8 cellular contexts compared by ENCODE assay signal in the genomic region with DNA sequence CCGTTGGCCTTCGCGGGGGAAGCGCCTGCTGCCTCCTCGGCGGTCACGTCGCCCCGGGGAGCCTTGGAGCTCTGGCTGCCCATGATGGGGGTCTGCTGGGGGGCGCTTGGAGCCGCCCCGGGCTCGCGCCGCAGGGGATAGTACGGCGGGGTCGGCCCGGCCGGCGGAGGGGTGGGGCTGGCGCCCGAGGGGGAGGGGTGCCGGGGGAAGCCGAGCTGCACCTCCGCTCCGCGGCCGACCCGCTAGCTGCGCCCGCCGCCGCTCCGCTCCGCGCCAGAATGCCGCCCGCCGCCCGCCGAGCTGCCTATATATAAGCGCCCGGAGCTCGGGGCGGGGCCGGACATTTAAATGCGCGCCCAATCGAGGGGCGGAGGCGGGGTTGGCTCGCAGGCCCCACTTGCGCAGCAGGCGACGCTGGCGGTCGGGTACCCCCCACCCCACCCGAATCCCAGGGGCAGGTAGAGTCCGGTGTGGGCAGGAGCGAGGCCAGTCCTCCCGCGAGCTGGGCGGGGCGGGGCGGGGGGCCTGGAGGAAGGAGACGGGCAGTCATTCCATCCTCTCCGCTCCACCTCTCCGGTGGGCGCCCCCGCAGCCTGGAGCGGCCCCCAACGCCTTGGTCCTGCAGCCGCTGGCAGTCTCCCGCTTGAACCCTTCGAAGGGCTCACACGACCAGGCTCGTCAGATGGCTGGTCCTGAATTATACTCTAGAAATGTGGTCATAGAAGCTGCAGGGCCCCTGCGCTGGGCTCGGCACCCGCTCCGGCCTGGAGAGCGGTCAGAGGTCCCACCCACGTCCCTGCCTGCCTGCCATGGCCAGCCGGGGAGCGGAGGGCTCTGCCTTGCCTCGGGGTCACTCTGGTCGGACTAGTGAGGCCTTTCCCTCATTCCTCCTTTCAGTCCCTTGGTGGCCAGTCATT. TPM values are rescaled to one million over a fixed set of nuclear protein-coding genes. Genes with fewer than 3 reads are reported as not detected.
DNase-seq lines count a peak whose midpoint lies in the region; ATAC-seq and TF ChIP-seq lines count a peak whose summit lies in the region.

A gene with protein sequence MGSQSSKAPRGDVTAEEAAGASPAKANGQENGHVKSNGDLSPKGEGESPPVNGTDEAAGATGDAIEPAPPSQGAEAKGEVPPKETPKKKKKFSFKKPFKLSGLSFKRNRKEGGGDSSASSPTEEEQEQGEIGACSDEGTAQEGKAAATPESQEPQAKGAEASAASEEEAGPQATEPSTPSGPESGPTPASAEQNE (minus strand): TSS at position 283 of the 917 bp plus-strand sequence. CDS start 200 bp downstream, at position 83.

- TF ChIP-seq EP300 in Ishikawa (IDR thresholded peaks at IDR 0.05; ENCODE audit: borderline replicate concordance): no peak

- peak within 1 kb of the TSS; percentile 99 for H3K4me3 Mint-ChIP-seq in neural progenitor cell

- H3K4me1 ChIP-seq in RWPE2 (ENCODE audit: insufficient read depth, poor library complexity, severe bottlenecking) (peaks cover 5% of the 10 kb centered on the region), foreskin keratinocyte (peaks cover 4% of the 10 kb centered on the region), neural progenitor cell (peaks cover 36% of the 10 kb centered on the region), stomach smooth muscle (ENCODE audit: control insufficient read depth, insufficient read depth, low read length) (peaks cover 21% of the 10 kb centered on the region)

- H3K4me2 ChIP-seq in neural progenitor cell: peak within 1 kb of the TSS; percentile 100

- H3K4me3 ChIP-seq in RWPE2 (ENCODE audit: severe bottlenecking) (peak within 1 kb of the TSS; percentile 75), neural progenitor cell (peak within 1 kb of the TSS; percentile 100), stomach smooth muscle (ENCODE audit: low read length in 2 of 2) (peak within 1 kb of the TSS; percentile 43 to 70)

- no peaks in the 10 kb centered on the region for H3K27me3 ChIP-seq in RWPE2 (ENCODE audit: insufficient read depth, poor library complexity, severe bottlenecking)
- H3K27me3 ChIP-seq in foreskin keratinocyte: peaks cover 7% of the 10 kb centered on the region
- peaks cover 7% of the 10 kb centered on the region for H3K27me3 ChIP-seq in neural progenitor cell
- H3K27me3 ChIP-seq in stomach smooth muscle (ENCODE audit: control insufficient read depth in 1 of 2, insufficient read depth in 2 of 2, low read length in 2 of 2): no peaks in the 10 kb centered on the region

- H3K9me3 Mint-ChIP-seq in neural progenitor cell: no peaks in the 10 kb centered on the region

- TF ChIP-seq CTCF in RWPE2 (IDR thresholded peaks at IDR 0.05; ENCODE audit: poor library complexity, severe bottlenecking) (no peak), foreskin keratinocyte (conservative IDR thresholded peaks at IDR 0.05) (no peak), neural progenitor cell (IDR thresholded peaks at IDR 0.05) (no peak)

- H3K9me3 ChIP-seq in RWPE2 (ENCODE audit: severe bottlenecking) (no peaks in the 10 kb centered on the region), neural progenitor cell (ENCODE audit: low read depth) (no peaks in the 10 kb centered on the region), stomach smooth muscle (ENCODE audit: control insufficient read depth in 2 of 2, low read length in 2 of 2) (no peaks in the 10 kb centered on the region)

- peaks cover 23% of the 10 kb centered on the region for H3K27me3 Mint-ChIP-seq in neural progenitor cell (ENCODE audit: insufficient read depth, low read depth)

- peak within 1 kb of the TSS; percentile 22 for H2AFZ ChIP-seq in neural progenitor cell (replicated peaks)

- H4K20me1 ChIP-seq in neural progenitor cell (ENCODE audit: low read depth): peaks cover 46% of the 10 kb centered on the region

- H3K4me1 Mint-ChIP-seq in neural progenitor cell: peaks cover 44% of the 10 kb centered on the region

- TF ChIP-seq RAD21 in Ishikawa (IDR thresholded peaks at IDR 0.05; ENCODE audit: low read depth): no peak

- H3K27ac Mint-ChIP-seq in neural progenitor cell: peak within 1 kb of the TSS; percentile 98

- peaks cover 27% of the 10 kb centered on the region for H3K36me3 Mint-ChIP-seq in neural progenitor cell

- peaks cover 35% of the 10 kb centered on the region for H3K79me2 ChIP-seq in neural progenitor cell (ENCODE audit: low read depth)

- peaks cover 54% of the 10 kb centered on the region for H3F3A ChIP-seq in neural progenitor cell (ENCODE audit: low read depth)

- H3K9ac ChIP-seq in neural progenitor cell: peak within 1 kb of the TSS; percentile 96
- peak within 1 kb of the TSS in 1 of 2 donors; percentile 45 for H3K9ac ChIP-seq in stomach smooth muscle (ENCODE audit: low read length in 2 of 2)

- DNase-seq in C1 segment of cervical spinal cord (lab: John Stamatoyannopoulos, UW) (peak; percentile 13 to 89 (median 66)), RWPE2 (ENCODE audit: low spot score) (no peak), foreskin keratinocyte (peak in 1 of 2 donors; percentile 22), neural progenitor cell (ENCODE audit: low spot score) (peak; percentile 92)
- DNase-seq in activated effector memory CD4-positive, alpha-beta T cell treated with anti-CD3 and anti-CD28 coated beads, Interleukin-2, amount 50 U/mL, for 16 hours: peak; percentile 94

- peak; percentile 41 for ATAC-seq in GM19438 (IDR thresholded peaks at IDR 0.05; ENCODE audit: low read depth, unreplicated experiment)
- peak; percentile 54 for ATAC-seq in RWPE2 (ENCODE audit: low read depth)
- peak; percentile 24 for ATAC-seq in foreskin keratinocyte

- H3K27ac ChIP-seq in RWPE2 (ENCODE audit: poor library complexity, severe bottlenecking) (peak within 1 kb of the TSS; percentile 39), foreskin keratinocyte (peak within 1 kb of the TSS; percentile 62), neural progenitor cell (peak within 1 kb of the TSS; percentile 93), stomach smooth muscle (ENCODE audit: low read length) (no peak within 1 kb of the TSS)

- H3K36me3 ChIP-seq in RWPE2 (ENCODE audit: low read depth) (peaks cover 8% of the 10 kb centered on the region), neural progenitor cell (peaks cover 6% of the 10 kb centered on the region), stomach smooth muscle (ENCODE audit: control insufficient read depth in 2 of 2, insufficient read depth in 2 of 2, low read length in 2 of 2) (peaks cover 7 to 16% of the 10 kb centered on the region in 2 donors)

TF ChIP-seq in Ishikawa, 13 proteins besides CTCF, POLR2A, EP300 and RAD21:
- TF ChIP-seq FOXM1 (IDR thresholded peaks at IDR 0.05; ENCODE audit: borderline replicate concordance, low read depth): no peak
- 0 out of 2 replicates have a peak, but pooled peaks have one; percentile 28 for TF ChIP-seq MAX (IDR thresholded peaks at IDR 0.05)
- peak; percentile 81 for TF ChIP-seq TAF1 (IDR thresholded peaks at IDR 0.05; ENCODE audit: low read depth)
- peak; percentile 31; the same call in 1 of the 2 replicates for TF ChIP-seq NFIC (IDR thresholded peaks at IDR 0.05)
- TF ChIP-seq ZBTB7A (IDR thresholded peaks at IDR 0.05; ENCODE audit: low read depth): peak; percentile 94

RNA-seq across cellular contexts. Expression of the gene that starts here (rescaled TPM):
- total RNA-seq in foreskin keratinocyte (14.6 and 26.4 TPM in 2 replicates), neural progenitor cell (ENCODE audit: low replicate concordance) (258 and 542 TPM in 2 replicates)
- polyA plus RNA-seq in foreskin keratinocyte: 26.5 and 44.2 TPM in 2 replicates
